ENCODE assay signal across 18 cellular contexts in genomic region chr2:237310515-237311114, GRCh38.
DNase-seq lines count a peak whose midpoint lies in the region; ATAC-seq and TF ChIP-seq lines count a peak whose summit lies in the region.
"Had no signal": no experiment of that assay in that cellular context is flagged by ENCODE, and none has a peak within 500 bp of the region (broad histone marks: within the 10 kb centered on the region; RNA-seq: fewer than 3 reads in every experiment).

No MANE protein-coding gene starts in this region.

- H3K4me3 Mint-ChIP-seq in endodermal cell, result no peak overlapping the region
- H3K4me3 Mint-ChIP-seq: activated CD4-positive, alpha-beta memory T cell treated with anti-CD3 and anti-CD28 coated beads for 36 hours; activated T-cell treated with anti-CD3 and anti-CD28 coated beads, Interleukin-2, amount 50 U/mL, for 24 hours; CD8-positive, alpha-beta memory T cell had no signal

- H3K27me3 ChIP-seq in endodermal cell (ENCODE audit: control insufficient read depth, insufficient read depth, low read length, poor library complexity, severe bottlenecking) (no peaks in the 10 kb centered on the region), psoas muscle (ENCODE audit: insufficient read depth in 3 of 3, low read length in 2 of 3) (no peaks in the 10 kb centered on the region)
- H3K27me3 ChIP-seq: neutrophil had no signal

- peak overlapping the region; percentile 17 for H3K27ac ChIP-seq in endodermal cell (ENCODE audit: low read depth, low read length)
- H3K27ac ChIP-seq in psoas muscle, result no peak overlapping the region
- H3K27ac ChIP-seq: neutrophil, VCaP had no signal

- peaks cover 13% of the 10 kb centered on the region for H3K27me3 Mint-ChIP-seq in endodermal cell (ENCODE audit: insufficient read depth)

- peak; percentile 45 to 76 (median 66) for ATAC-seq in psoas muscle
- no peak for ATAC-seq in GM19455 (IDR thresholded peaks at IDR 0.05; ENCODE audit: unreplicated experiment)
- ATAC-seq: activated naive CD4-positive, alpha-beta T cell treated with anti-CD3 and anti-CD28 coated beads, Interleukin-2, amount 50 U/mL, for 72 hours had no signal

- H3K9ac ChIP-seq in endodermal cell (ENCODE audit: extremely low read depth, low read length, poor library complexity, severe bottlenecking), result no peak overlapping the region

- peak; percentile 72 for DNase-seq in Daoy (ENCODE audit: low read depth)
- DNase-seq in NCI-H69 (lab: John Stamatoyannopoulos, UW), result peak; percentile 4
- no peak for DNase-seq in endodermal cell
- DNase-seq in psoas muscle, result no peak
- DNase-seq in globus pallidus (ENCODE audit: low spot score), result no peak
- DNase-seq in NCI-H2081 treated with DMSO at 0.1 percent for 48 hours (lab: John Stamatoyannopoulos, UW), result no peak
- no peak for DNase-seq in T-helper 9 cell
- DNase-seq: activated CD4-positive, alpha-beta memory T cell treated with anti-CD3 and anti-CD28 coated beads for 36 hours; activated T-cell treated with anti-CD3 and anti-CD28 coated beads, Interleukin-2, amount 50 U/mL, for 24 hours; CD8-positive, alpha-beta memory T cell; hippocampal formation; NCI-H2029; NCI-H510A; stimulated activated CD4-positive, alpha-beta T cell treated with anti-CD3 and anti-CD28 coated beads, Interleukin-4, amount 100 ng/mL, for 1 hour had no signal

- H3K4me1 ChIP-seq in endodermal cell (ENCODE audit: control insufficient read depth, insufficient read depth, low read length) (peaks cover 5% of the 10 kb centered on the region), psoas muscle (peaks cover 17% of the 10 kb centered on the region)

- H3K36me3 ChIP-seq in endodermal cell (ENCODE audit: control insufficient read depth, insufficient read depth, low read length) (no peaks in the 10 kb centered on the region), psoas muscle (ENCODE audit: insufficient read depth in 1 of 2, low read depth in 1 of 2) (no peaks in the 10 kb centered on the region)
- H3K36me3 ChIP-seq: neutrophil had no signal

- peaks cover 7% of the 10 kb centered on the region for H3K4me1 Mint-ChIP-seq in endodermal cell
- H3K4me1 Mint-ChIP-seq: CD8-positive, alpha-beta memory T cell had no signal

- TF ChIP-seq CTCF in endodermal cell (conservative IDR thresholded peaks at IDR 0.05) (peak; percentile 25), psoas muscle (IDR thresholded peaks at IDR 0.05) (no peak)

- no peaks in the 10 kb centered on the region for H3K9me3 Mint-ChIP-seq in endodermal cell
- H3K9me3 Mint-ChIP-seq: activated CD4-positive, alpha-beta memory T cell treated with anti-CD3 and anti-CD28 coated beads for 36 hours; activated naive CD4-positive, alpha-beta T cell treated with anti-CD3 and anti-CD28 coated beads, Interleukin-2, amount 50 U/mL, for 72 hours; activated T-cell treated with anti-CD3 and anti-CD28 coated beads, Interleukin-2, amount 50 U/mL, for 24 hours had no signal

- WGBS in endodermal cell (ENCODE audit: insufficient coverage in 1 of 2, insufficient read length in 1 of 2), 2 experiments, result 90 to 97% methylated on average over 11 to 14 of the region's 14 CpGs
- 81 to 93% (median 83%) methylated on average over 14 of the region's 14 CpGs for WGBS in psoas muscle, 3 donors

- H3K9me3 ChIP-seq in endodermal cell (ENCODE audit: control insufficient read depth, low read length) (no peaks in the 10 kb centered on the region), psoas muscle (no peaks in the 10 kb centered on the region)
- H3K9me3 ChIP-seq: neutrophil had no signal

- H3K36me3 Mint-ChIP-seq in endodermal cell (ENCODE audit: low read depth), result no peaks in the 10 kb centered on the region
- H3K36me3 Mint-ChIP-seq: activated CD4-positive, alpha-beta memory T cell treated with anti-CD3 and anti-CD28 coated beads for 36 hours; activated naive CD4-positive, alpha-beta T cell treated with anti-CD3 and anti-CD28 coated beads, Interleukin-2, amount 50 U/mL, for 72 hours; CD8-positive, alpha-beta memory T cell had no signal

- H3K4me3 ChIP-seq in endodermal cell (ENCODE audit: low read length) (no peak overlapping the region), psoas muscle (no peak overlapping the region)

- H3K27ac Mint-ChIP-seq in endodermal cell, result no peak overlapping the region
- H3K27ac Mint-ChIP-seq: activated CD4-positive, alpha-beta memory T cell treated with anti-CD3 and anti-CD28 coated beads for 36 hours; activated naive CD4-positive, alpha-beta T cell treated with anti-CD3 and anti-CD28 coated beads, Interleukin-2, amount 50 U/mL, for 72 hours; activated T-cell treated with anti-CD3 and anti-CD28 coated beads, Interleukin-2, amount 50 U/mL, for 24 hours; CD8-positive, alpha-beta memory T cell had no signal

- intact Hi-C loops in psoas muscle (cut with DNase I), result loop anchor here in 1 of 2 donors (10.0 kb wide), 1 partner anchor 94 kb away; no protein-coding TSS in a partner anchor

Comparison
In these comparisons a context has a peak if more than half of its experiments do, and no peak if none do; other contexts are left out.
1. DNase-seq: peak in Daoy (single experiment) and NCI-H69 (single experiment); none in endodermal cell (single experiment), psoas muscle (0 of 2), globus pallidus (single experiment), NCI-H2081 treated with DMSO at 0.1 percent for 48 hours (single experiment) and T-helper 9 cell (single experiment).